9 cellular contexts compared by ENCODE assay signal in genomic region chr1:15950763-15951295, GRCh38. TPM values are rescaled to one million over a fixed set of nuclear protein-coding genes. Genes with fewer than 3 reads are reported as not detected.
DNase-seq lines count a peak whose midpoint lies in the region; ATAC-seq and TF ChIP-seq lines count a peak whose summit lies in the region.
"Had no signal": no experiment of that assay in that cellular context is flagged by ENCODE, and none has a peak within 500 bp of the region (broad histone marks: within the 10 kb centered on the region; RNA-seq: fewer than 3 reads in every experiment).

No MANE protein-coding gene starts in this region.

- H3K36me3 ChIP-seq in H7 (replicated peaks; ENCODE audit: control insufficient read depth, insufficient read depth, low read length), result peaks cover 1% of the 10 kb centered on the region
- peaks cover 22% of the 10 kb centered on the region for H3K36me3 ChIP-seq in endodermal cell (ENCODE audit: control insufficient read depth, insufficient read depth, low read length)

- DNase-seq in H7 (peak; percentile 59), endodermal cell (no peak), NCI-H446 (lab: John Stamatoyannopoulos, UW) (no peak), NCI-H69 (lab: John Stamatoyannopoulos, UW) (no peak), NCI-H2029 (lab: John Stamatoyannopoulos, UW) (no peak)
- DNase-seq in activated CD4-positive, alpha-beta memory T cell treated with anti-CD3 and anti-CD28 coated beads, Interleukin-2, amount 10 ng/mL, durations not matched to agents 7 days and 5 days, result peak; percentile 73

- peaks cover 75% of the 10 kb centered on the region for H3K4me1 Mint-ChIP-seq in activated CD4-positive, alpha-beta memory T cell treated with anti-CD3 and anti-CD28 coated beads, Interleukin-2, amount 10 ng/mL, durations not matched to agents 7 days and 5 days
- peaks cover 45% of the 10 kb centered on the region for H3K4me1 Mint-ChIP-seq in endodermal cell

- H3K4me3 ChIP-seq in H7 (ENCODE audit: insufficient read depth, low read depth, low read length), result no peak overlapping the region
- no peak overlapping the region for H3K4me3 ChIP-seq in endodermal cell (ENCODE audit: low read length)
- H3K4me3 ChIP-seq in skin epidermis, result no peak overlapping the region

- no peak for ATAC-seq in HG03139 (IDR thresholded peaks at IDR 0.05; ENCODE audit: unreplicated experiment)

- no peaks in the 10 kb centered on the region for H3K27me3 Mint-ChIP-seq in activated CD4-positive, alpha-beta memory T cell treated with anti-CD3 and anti-CD28 coated beads, Interleukin-2, amount 10 ng/mL, durations not matched to agents 7 days and 5 days
- H3K27me3 Mint-ChIP-seq in endodermal cell (ENCODE audit: insufficient read depth), result no peaks in the 10 kb centered on the region

- H3K9ac ChIP-seq in endodermal cell (ENCODE audit: extremely low read depth, low read length, poor library complexity, severe bottlenecking), result no peak overlapping the region

- peak overlapping the region; percentile 88 for H3K27ac Mint-ChIP-seq in activated CD4-positive, alpha-beta memory T cell treated with anti-CD3 and anti-CD28 coated beads, Interleukin-2, amount 10 ng/mL, durations not matched to agents 7 days and 5 days
- H3K27ac Mint-ChIP-seq in endodermal cell, result peak overlapping the region; percentile 20

- H3K27me3 ChIP-seq in H7 (ENCODE audit: control insufficient read depth, insufficient read depth, low read length) (no peaks in the 10 kb centered on the region), endodermal cell (ENCODE audit: control insufficient read depth, insufficient read depth, low read length, poor library complexity, severe bottlenecking) (no peaks in the 10 kb centered on the region)

- H3K36me3 Mint-ChIP-seq in activated CD4-positive, alpha-beta memory T cell treated with anti-CD3 and anti-CD28 coated beads, Interleukin-2, amount 10 ng/mL, durations not matched to agents 7 days and 5 days (ENCODE audit: low read depth), result peaks cover 36% of the 10 kb centered on the region
- H3K36me3 Mint-ChIP-seq in endodermal cell (ENCODE audit: low read depth), result peaks cover 29% of the 10 kb centered on the region

- no peaks in the 10 kb centered on the region for H3K9me3 Mint-ChIP-seq in activated CD4-positive, alpha-beta memory T cell treated with anti-CD3 and anti-CD28 coated beads, Interleukin-2, amount 10 ng/mL, durations not matched to agents 7 days and 5 days
- no peaks in the 10 kb centered on the region for H3K9me3 Mint-ChIP-seq in endodermal cell

- TF ChIP-seq CTCF in endodermal cell (conservative IDR thresholded peaks at IDR 0.05), result no peak

- CTCF ChIA-PET in activated CD4-positive, alpha-beta memory T cell treated with anti-CD3 and anti-CD28 coated beads, Interleukin-2, amount 10 ng/mL, durations not matched to agents 7 days and 5 days (lab: Charles Lee), result interaction anchor here (1.3 kb wide), 1 partner anchor 25 kb away, joined by 3 read pairs; the partner anchor contains the start of gene ZBTB17

- H3K9me3 ChIP-seq in endodermal cell (ENCODE audit: control insufficient read depth, low read length), result no peaks in the 10 kb centered on the region

- 83 to 90% methylated on average over 5 to 10 of the region's 10 CpGs for WGBS in endodermal cell (ENCODE audit: insufficient coverage in 1 of 2, insufficient read length in 1 of 2), 2 experiments

- peak overlapping the region; percentile 3 for H3K4me3 Mint-ChIP-seq in activated CD4-positive, alpha-beta memory T cell treated with anti-CD3 and anti-CD28 coated beads, Interleukin-2, amount 10 ng/mL, durations not matched to agents 7 days and 5 days
- no peak overlapping the region for H3K4me3 Mint-ChIP-seq in endodermal cell

- POLR2A ChIA-PET in activated CD4-positive, alpha-beta memory T cell treated with anti-CD3 and anti-CD28 coated beads, Interleukin-2, amount 10 ng/mL, durations not matched to agents 7 days and 5 days (lab: Charles Lee), result interaction anchor here (0.8 to 4.7 kb wide), 7 partner anchors 8 to 103 kb away, joined by 3 to 31 read pairs (median 6); partner anchors contain the start of genes SPEN and ZBTB17

- H3K4me1 ChIP-seq in endodermal cell (ENCODE audit: control insufficient read depth, insufficient read depth, low read length), result peaks cover 16% of the 10 kb centered on the region

- H3K27ac ChIP-seq in endodermal cell (ENCODE audit: low read depth, low read length) (no peak overlapping the region), skin epidermis (peak overlapping the region; percentile 33 to 96 (median 87))

RNA-seq across cellular contexts. Expression of gene ZBTB17, which starts 25.1 kb away (rescaled TPM):
- total RNA-seq in H7 (2014; rRNA removed; shearing (Covaris generic)), result 53.5 and 62.6 TPM in 2 replicates
- 10 to 100 TPM; 43.8 to 48.0 TPM for total RNA-seq in activated CD4-positive, alpha-beta memory T cell treated with anti-CD3 and anti-CD28 coated beads, Interleukin-2, amount 10 ng/mL, durations not matched to agents 7 days and 5 days
- total RNA-seq in endodermal cell, result 10 to 100 TPM; 28.0 to 31.7 TPM
- 35.1 TPM for polyA plus RNA-seq in endodermal cell (2013, experiment 1 of 2)
- polyA plus RNA-seq in endodermal cell (2013, experiment 2 of 2), result 32.6 TPM

RNA-seq across cellular contexts. Expression of gene SRARP, which starts 53.2 kb away (rescaled TPM):
- 0.15 and 0.28 TPM in 2 replicates for total RNA-seq in H7 (2014; rRNA removed; shearing (Covaris generic))
- total RNA-seq in activated CD4-positive, alpha-beta memory T cell treated with anti-CD3 and anti-CD28 coated beads, Interleukin-2, amount 10 ng/mL, durations not matched to agents 7 days and 5 days, result not detected
- 1 to 10 TPM in 1 of 2 donors, under 1 TPM in 1; 0.97 to 1.3 TPM for total RNA-seq in endodermal cell
- 0.18 TPM for polyA plus RNA-seq in endodermal cell (2013, experiment 1 of 2)
- polyA plus RNA-seq in endodermal cell (2013, experiment 2 of 2), result 0.12 TPM
- total RNA-seq: subcutaneous adipose tissue had no signal

Comparison
In these comparisons a context has a peak if more than half of its experiments do, and no peak if none do; other contexts are left out.
1. DNase-seq: peak in H7 (single experiment) and activated CD4-positive, alpha-beta memory T cell treated with anti-CD3 and anti-CD28 coated beads, Interleukin-2, amount 10 ng/mL, durations not matched to agents 7 days and 5 days (single experiment); none in endodermal cell (single experiment), NCI-H446 (0 of 2), NCI-H69 (single experiment) and NCI-H2029 (single experiment).